ENCODE assay signal across 1 cellular context in the genomic region with DNA sequence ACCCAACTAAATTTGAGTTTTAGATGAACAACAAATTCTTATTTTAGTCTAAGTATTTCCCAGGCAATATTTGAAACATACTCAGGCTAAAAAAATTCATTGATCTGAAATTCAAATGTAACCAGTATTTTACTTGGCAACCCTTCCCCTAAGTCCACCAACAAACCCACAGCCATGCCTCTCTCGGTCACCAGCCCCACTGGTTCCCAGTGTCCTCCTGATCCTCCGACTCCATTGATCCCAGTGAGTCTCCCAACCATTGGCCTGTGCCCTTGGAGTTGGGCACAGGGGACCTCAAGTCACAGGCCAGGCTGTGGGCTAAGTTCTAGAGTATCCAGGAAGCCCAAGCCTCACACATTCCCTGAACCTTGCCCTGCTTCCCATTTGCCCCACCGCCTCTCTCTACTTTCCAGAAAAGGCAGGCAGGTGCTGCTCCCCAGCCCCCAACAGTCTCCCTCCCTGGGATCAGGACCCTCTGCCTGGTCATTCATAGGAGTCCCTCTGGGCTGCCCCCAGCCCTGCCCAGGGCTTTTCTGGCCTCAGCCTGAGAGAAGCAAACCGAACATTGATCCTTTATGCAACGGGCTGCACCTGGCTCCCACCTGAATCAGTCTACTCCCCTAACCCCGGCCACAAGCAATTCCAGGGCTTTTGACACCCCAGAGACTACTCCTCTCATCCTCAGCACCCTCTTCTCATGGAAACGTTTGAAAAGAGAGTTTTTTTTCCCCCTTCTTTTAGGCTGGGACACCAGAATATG.
TF ChIP-seq lines count a peak whose summit lies in the region.

No MANE protein-coding gene starts in this region.

TF ChIP-seq in HepG2, 621 proteins besides CTCF, POLR2A, EP300 and RAD21 (continued from another document and continues in another):
- TF ChIP-seq, protein P1, sequence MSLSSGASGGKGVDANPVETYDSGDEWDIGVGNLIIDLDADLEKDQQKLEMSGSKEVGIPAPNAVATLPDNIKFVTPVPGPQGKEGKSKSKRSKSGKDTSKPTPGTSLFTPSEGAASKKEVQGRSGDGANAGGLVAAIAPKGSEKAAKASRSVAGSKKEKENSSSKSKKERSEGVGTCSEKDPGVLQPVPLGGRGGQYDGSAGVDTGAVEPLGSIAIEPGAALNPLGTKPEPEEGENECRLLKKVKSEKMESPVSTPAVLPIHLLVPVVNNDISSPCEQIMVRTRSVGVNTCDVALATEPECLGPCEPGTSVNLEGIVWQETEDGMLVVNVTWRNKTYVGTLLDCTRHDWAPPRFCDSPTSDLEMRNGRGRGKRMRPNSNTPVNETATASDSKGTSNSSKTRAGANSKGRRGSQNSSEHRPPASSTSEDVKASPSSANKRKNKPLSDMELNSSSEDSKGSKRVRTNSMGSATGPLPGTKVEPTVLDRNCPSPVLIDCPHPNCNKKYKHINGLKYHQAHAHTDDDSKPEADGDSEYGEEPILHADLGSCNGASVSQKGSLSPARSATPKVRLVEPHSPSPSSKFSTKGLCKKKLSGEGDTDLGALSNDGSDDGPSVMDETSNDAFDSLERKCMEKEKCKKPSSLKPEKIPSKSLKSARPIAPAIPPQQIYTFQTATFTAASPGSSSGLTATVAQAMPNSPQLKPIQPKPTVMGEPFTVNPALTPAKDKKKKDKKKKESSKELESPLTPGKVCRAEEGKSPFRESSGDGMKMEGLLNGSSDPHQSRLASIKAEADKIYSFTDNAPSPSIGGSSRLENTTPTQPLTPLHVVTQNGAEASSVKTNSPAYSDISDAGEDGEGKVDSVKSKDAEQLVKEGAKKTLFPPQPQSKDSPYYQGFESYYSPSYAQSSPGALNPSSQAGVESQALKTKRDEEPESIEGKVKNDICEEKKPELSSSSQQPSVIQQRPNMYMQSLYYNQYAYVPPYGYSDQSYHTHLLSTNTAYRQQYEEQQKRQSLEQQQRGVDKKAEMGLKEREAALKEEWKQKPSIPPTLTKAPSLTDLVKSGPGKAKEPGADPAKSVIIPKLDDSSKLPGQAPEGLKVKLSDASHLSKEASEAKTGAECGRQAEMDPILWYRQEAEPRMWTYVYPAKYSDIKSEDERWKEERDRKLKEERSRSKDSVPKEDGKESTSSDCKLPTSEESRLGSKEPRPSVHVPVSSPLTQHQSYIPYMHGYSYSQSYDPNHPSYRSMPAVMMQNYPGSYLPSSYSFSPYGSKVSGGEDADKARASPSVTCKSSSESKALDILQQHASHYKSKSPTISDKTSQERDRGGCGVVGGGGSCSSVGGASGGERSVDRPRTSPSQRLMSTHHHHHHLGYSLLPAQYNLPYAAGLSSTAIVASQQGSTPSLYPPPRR (CRISPR knock-in tag; IDR thresholded peaks at IDR 0.05; ENCODE audit: borderline replicate concordance) = peak; percentile 49; the same call in 1 of the 2 replicates
- TF ChIP-seq MEIS1 (CRISPR knock-in tag; IDR thresholded peaks at IDR 0.05; ENCODE audit: borderline replicate concordance) (0 out of 2 replicates have a peak, but pooled peaks have one; percentile 33), KDM5A (IDR thresholded peaks at IDR 0.05; ENCODE audit: borderline replicate concordance, low read length) (no peak), ZNF768 (CRISPR knock-in tag; IDR thresholded peaks at IDR 0.05) (no peak), KMT2B (CRISPR knock-in tag; IDR thresholded peaks at IDR 0.05) (no peak), ASH2L (IDR thresholded peaks at IDR 0.05; ENCODE audit: insufficient read length, low read depth, low read length) (no peak), ZEB1 (IDR thresholded peaks at IDR 0.05; ENCODE audit: insufficient replicate concordance, low read depth) (peak; percentile 90), ELF3 (CRISPR knock-in tag; IDR thresholded peaks at IDR 0.05) (no peak), TOE1 (CRISPR knock-in tag; IDR thresholded peaks at IDR 0.05) (no peak), POGZ (CRISPR knock-in tag; IDR thresholded peaks at IDR 0.05) (no peak), ZFP90 (CRISPR knock-in tag; IDR thresholded peaks at IDR 0.05; ENCODE audit: borderline replicate concordance) (0 out of 2 replicates have a peak, but pooled peaks have one; percentile 37), NFKBIZ (CRISPR knock-in tag; IDR thresholded peaks at IDR 0.05) (no peak), THAP11 (CRISPR knock-in tag; IDR thresholded peaks at IDR 0.05) (no peak), HNF4G (IDR thresholded peaks at IDR 0.05; ENCODE audit: borderline replicate concordance, low read depth, low read length) (peak; percentile 65; the same call in 1 of the 2 replicates), HNF4G (CRISPR knock-in tag; IDR thresholded peaks at IDR 0.05; ENCODE audit: borderline replicate concordance, low read depth) (0 out of 2 replicates have a peak, but pooled peaks have one; percentile 35), ZC3H13 (CRISPR knock-in tag; IDR thresholded peaks at IDR 0.05) (no peak), ZNF44 (CRISPR knock-in tag; IDR thresholded peaks at IDR 0.05) (no peak), MTA1 (CRISPR knock-in tag; IDR thresholded peaks at IDR 0.05; ENCODE audit: borderline replicate concordance) (0 out of 2 replicates have a peak, but pooled peaks have one; percentile 27), ZNF326 (CRISPR knock-in tag; IDR thresholded peaks at IDR 0.05; ENCODE audit: borderline replicate concordance) (no peak), CAMTA2 (CRISPR knock-in tag; IDR thresholded peaks at IDR 0.05; ENCODE audit: borderline replicate concordance) (0 out of 2 replicates have a peak, but pooled peaks have one; percentile 25)
- TF ChIP-seq, protein P2, sequence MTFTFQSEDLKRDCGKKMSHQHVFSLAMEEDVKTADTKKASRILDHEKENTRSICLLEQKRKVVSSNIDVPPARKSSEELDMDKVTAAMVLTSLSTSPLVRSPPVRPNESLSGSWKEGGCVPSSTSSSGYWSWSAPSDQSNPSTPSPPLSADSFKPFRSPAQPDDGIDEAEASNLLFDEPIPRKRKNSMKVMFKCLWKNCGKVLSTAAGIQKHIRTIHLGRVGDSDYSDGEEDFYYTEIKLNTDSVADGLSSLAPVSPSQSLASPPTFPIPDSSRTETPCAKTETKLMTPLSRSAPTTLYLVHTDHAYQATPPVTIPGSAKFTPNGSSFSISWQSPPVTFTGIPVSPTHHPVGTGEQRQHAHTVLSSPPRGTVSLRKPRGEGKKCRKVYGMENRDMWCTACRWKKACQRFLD (CRISPR knock-in tag; IDR thresholded peaks at IDR 0.05; ENCODE audit: borderline replicate concordance) = 0 out of 2 replicates have a peak, but pooled peaks have one; percentile 53
- TF ChIP-seq, protein P3, sequence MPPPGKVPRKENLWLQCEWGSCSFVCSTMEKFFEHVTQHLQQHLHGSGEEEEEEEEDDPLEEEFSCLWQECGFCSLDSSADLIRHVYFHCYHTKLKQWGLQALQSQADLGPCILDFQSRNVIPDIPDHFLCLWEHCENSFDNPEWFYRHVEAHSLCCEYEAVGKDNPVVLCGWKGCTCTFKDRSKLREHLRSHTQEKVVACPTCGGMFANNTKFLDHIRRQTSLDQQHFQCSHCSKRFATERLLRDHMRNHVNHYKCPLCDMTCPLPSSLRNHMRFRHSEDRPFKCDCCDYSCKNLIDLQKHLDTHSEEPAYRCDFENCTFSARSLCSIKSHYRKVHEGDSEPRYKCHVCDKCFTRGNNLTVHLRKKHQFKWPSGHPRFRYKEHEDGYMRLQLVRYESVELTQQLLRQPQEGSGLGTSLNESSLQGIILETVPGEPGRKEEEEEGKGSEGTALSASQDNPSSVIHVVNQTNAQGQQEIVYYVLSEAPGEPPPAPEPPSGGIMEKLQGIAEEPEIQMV (CRISPR knock-in tag; IDR thresholded peaks at IDR 0.05; ENCODE audit: low read depth) = 0 out of 2 replicates have a peak, but pooled peaks have one; percentile 31
- TF ChIP-seq, protein P4, sequence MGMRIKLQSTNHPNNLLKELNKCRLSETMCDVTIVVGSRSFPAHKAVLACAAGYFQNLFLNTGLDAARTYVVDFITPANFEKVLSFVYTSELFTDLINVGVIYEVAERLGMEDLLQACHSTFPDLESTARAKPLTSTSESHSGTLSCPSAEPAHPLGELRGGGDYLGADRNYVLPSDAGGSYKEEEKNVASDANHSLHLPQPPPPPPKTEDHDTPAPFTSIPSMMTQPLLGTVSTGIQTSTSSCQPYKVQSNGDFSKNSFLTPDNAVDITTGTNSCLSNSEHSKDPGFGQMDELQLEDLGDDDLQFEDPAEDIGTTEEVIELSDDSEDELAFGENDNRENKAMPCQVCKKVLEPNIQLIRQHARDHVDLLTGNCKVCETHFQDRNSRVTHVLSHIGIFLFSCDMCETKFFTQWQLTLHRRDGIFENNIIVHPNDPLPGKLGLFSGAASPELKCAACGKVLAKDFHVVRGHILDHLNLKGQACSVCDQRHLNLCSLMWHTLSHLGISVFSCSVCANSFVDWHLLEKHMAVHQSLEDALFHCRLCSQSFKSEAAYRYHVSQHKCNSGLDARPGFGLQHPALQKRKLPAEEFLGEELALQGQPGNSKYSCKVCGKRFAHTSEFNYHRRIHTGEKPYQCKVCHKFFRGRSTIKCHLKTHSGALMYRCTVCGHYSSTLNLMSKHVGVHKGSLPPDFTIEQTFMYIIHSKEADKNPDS (CRISPR knock-in tag; IDR thresholded peaks at IDR 0.05) = peak; percentile 53; the same call in 1 of the 2 replicates
- TF ChIP-seq, protein P5, sequence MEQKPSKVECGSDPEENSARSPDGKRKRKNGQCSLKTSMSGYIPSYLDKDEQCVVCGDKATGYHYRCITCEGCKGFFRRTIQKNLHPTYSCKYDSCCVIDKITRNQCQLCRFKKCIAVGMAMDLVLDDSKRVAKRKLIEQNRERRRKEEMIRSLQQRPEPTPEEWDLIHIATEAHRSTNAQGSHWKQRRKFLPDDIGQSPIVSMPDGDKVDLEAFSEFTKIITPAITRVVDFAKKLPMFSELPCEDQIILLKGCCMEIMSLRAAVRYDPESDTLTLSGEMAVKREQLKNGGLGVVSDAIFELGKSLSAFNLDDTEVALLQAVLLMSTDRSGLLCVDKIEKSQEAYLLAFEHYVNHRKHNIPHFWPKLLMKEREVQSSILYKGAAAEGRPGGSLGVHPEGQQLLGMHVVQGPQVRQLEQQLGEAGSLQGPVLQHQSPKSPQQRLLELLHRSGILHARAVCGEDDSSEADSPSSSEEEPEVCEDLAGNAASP (CRISPR knock-in tag; IDR thresholded peaks at IDR 0.05; ENCODE audit: borderline replicate concordance) = no peak
- TF ChIP-seq, protein P6, sequence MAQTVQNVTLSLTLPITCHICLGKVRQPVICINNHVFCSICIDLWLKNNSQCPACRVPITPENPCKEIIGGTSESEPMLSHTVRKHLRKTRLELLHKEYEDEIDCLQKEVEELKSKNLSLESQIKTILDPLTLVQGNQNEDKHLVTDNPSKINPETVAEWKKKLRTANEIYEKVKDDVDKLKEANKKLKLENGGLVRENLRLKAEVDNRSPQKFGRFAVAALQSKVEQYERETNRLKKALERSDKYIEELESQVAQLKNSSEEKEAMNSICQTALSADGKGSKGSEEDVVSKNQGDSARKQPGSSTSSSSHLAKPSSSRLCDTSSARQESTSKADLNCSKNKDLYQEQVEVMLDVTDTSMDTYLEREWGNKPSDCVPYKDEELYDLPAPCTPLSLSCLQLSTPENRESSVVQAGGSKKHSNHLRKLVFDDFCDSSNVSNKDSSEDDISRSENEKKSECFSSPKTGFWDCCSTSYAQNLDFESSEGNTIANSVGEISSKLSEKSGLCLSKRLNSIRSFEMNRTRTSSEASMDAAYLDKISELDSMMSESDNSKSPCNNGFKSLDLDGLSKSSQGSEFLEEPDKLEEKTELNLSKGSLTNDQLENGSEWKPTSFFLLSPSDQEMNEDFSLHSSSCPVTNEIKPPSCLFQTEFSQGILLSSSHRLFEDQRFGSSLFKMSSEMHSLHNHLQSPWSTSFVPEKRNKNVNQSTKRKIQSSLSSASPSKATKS (CRISPR knock-in tag; IDR thresholded peaks at IDR 0.05) = no peak
- TF ChIP-seq, protein P7, sequence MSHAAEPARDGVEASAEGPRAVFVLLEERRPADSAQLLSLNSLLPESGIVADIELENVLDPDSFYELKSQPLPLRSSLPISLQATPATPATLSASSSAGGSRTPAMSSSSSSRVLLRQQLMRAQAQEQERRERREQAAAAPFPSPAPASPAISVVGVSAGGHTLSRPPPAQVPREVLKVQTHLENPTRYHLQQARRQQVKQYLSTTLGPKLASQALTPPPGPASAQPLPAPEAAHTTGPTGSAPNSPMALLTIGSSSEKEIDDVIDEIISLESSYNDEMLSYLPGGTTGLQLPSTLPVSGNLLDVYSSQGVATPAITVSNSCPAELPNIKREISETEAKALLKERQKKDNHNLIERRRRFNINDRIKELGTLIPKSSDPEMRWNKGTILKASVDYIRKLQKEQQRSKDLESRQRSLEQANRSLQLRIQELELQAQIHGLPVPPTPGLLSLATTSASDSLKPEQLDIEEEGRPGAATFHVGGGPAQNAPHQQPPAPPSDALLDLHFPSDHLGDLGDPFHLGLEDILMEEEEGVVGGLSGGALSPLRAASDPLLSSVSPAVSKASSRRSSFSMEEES (CRISPR knock-in tag; IDR thresholded peaks at IDR 0.05) = no peak
- TF ChIP-seq, protein P8, sequence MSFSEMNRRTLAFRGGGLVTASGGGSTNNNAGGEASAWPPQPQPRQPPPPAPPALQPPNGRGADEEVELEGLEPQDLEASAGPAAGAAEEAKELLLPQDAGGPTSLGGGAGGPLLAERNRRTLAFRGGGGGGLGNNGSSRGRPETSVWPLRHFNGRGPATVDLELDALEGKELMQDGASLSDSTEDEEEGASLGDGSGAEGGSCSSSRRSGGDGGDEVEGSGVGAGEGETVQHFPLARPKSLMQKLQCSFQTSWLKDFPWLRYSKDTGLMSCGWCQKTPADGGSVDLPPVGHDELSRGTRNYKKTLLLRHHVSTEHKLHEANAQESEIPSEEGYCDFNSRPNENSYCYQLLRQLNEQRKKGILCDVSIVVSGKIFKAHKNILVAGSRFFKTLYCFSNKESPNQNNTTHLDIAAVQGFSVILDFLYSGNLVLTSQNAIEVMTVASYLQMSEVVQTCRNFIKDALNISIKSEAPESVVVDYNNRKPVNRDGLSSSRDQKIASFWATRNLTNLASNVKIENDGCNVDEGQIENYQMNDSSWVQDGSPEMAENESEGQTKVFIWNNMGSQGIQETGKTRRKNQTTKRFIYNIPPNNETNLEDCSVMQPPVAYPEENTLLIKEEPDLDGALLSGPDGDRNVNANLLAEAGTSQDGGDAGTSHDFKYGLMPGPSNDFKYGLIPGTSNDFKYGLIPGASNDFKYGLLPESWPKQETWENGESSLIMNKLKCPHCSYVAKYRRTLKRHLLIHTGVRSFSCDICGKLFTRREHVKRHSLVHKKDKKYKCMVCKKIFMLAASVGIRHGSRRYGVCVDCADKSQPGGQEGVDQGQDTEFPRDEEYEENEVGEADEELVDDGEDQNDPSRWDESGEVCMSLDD (CRISPR knock-in tag; IDR thresholded peaks at IDR 0.05; ENCODE audit: borderline replicate concordance) = no peak
- TF ChIP-seq, protein P9, sequence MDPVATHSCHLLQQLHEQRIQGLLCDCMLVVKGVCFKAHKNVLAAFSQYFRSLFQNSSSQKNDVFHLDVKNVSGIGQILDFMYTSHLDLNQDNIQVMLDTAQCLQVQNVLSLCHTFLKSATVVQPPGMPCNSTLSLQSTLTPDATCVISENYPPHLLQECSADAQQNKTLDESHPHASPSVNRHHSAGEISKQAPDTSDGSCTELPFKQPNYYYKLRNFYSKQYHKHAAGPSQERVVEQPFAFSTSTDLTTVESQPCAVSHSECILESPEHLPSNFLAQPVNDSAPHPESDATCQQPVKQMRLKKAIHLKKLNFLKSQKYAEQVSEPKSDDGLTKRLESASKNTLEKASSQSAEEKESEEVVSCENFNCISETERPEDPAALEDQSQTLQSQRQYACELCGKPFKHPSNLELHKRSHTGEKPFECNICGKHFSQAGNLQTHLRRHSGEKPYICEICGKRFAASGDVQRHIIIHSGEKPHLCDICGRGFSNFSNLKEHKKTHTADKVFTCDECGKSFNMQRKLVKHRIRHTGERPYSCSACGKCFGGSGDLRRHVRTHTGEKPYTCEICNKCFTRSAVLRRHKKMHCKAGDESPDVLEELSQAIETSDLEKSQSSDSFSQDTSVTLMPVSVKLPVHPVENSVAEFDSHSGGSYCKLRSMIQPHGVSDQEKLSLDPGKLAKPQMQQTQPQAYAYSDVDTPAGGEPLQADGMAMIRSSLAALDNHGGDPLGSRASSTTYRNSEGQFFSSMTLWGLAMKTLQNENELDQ (CRISPR knock-in tag; IDR thresholded peaks at IDR 0.05; ENCODE audit: borderline replicate concordance) = no peak
